In genomic region chr9:132757031-132757430, GRCh38 we compare ENCODE assay signal across 26 cellular contexts.
DNase-seq lines count a peak whose midpoint lies in the region; ATAC-seq, FAIRE-seq and TF ChIP-seq lines count a peak whose summit lies in the region.
"Had no signal": no experiment of that assay in that cellular context is flagged by ENCODE, and none has a peak within 500 bp of the region (broad histone marks: within the 10 kb centered on the region; RNA-seq: fewer than 3 reads in every experiment).

No MANE protein-coding gene starts in this region.

- H3K23ac ChIP-seq in neuronal stem cell (ENCODE audit: low read depth, low read length, poor library complexity) = no peak overlapping the region

- BruUV-seq in K562 (replicated peaks; lab: Mats Ljungman, UMichigan) = no TSS peak

- H2BK12ac ChIP-seq in neuronal stem cell (ENCODE audit: low read length) = no peak overlapping the region

- no peaks in the 10 kb centered on the region for H3K9me1 ChIP-seq in K562 (ENCODE audit: control insufficient read depth, insufficient read depth, low read length)

- TF ChIP-seq RAD21 in K562 (CRISPR knock-in tag; conservative IDR thresholded peaks at IDR 0.05 in 1 of 2, IDR thresholded peaks at IDR 0.05 in 1 of 2) = no peak

- H3K18ac ChIP-seq in neuronal stem cell (ENCODE audit: low read length) = no peak overlapping the region

- FAIRE-seq in K562 (lab: Jason Lieb, UNC) (no peak), kidney (lab: Jason Lieb, UNC) (no peak)
- FAIRE-seq: A204.1, D721Med had no signal

- H3K4me1 ChIP-seq in K562 (replicated peaks in 1 of 2; ENCODE audit: control insufficient read depth in 2 of 2, insufficient read depth in 2 of 2, low read length in 2 of 2) (no peaks in the 10 kb centered on the region), kidney (ENCODE audit: control insufficient read depth in 1 of 2, insufficient read depth in 1 of 2, low read depth in 1 of 2, low read length in 2 of 2) (no peaks in the 10 kb centered on the region), neuronal stem cell (ENCODE audit: control insufficient read depth in 2 of 2, insufficient read depth in 1 of 2, low read depth in 1 of 2, low read length in 2 of 2) (peaks cover 11 to 20% of the 10 kb centered on the region in 2 donors), thyroid gland (peaks cover 29 to 32% of the 10 kb centered on the region in 2 donors), breast epithelium (no peaks in the 10 kb centered on the region)
- H3K4me1 ChIP-seq: HAP-1 had no signal

- POLR2A ChIA-PET in K562 (lab: Yijun Ruan, JAX) = interaction anchor here (1.3 kb wide), 1 partner anchor 8 kb away, joined by 3 read pairs; no protein-coding TSS in a partner anchor

- H3K4me2 ChIP-seq in K562 (ENCODE audit: insufficient read depth, low read length) (no peak overlapping the region), neuronal stem cell (ENCODE audit: insufficient read depth, low read length, poor library complexity, severe bottlenecking) (no peak overlapping the region)
- H3K4me2 ChIP-seq: GM23338, SK-N-SH had no signal

- H2BK15ac ChIP-seq in neuronal stem cell (ENCODE audit: low read length) = no peak overlapping the region

- H3K9ac ChIP-seq in K562 (ENCODE audit: insufficient read depth in 1 of 2, low read depth in 2 of 2, low read length in 2 of 2) (no peak overlapping the region), kidney (ENCODE audit: low read length in 2 of 2) (no peak overlapping the region), neuronal stem cell (ENCODE audit: low read depth, low read length, poor library complexity) (no peak overlapping the region)
- H3K9ac ChIP-seq: BLaER1, SK-N-SH had no signal

- TF ChIP-seq CTCF in K562 (IDR thresholded peaks at IDR 0.05 in 2 of 3, conservative IDR thresholded peaks at IDR 0.05 in 1 of 3; ENCODE audit: insufficient read depth in 2 of 3, low read depth in 1 of 3, low read length in 3 of 3) (no peak), kidney (IDR thresholded peaks at IDR 0.05; ENCODE audit: borderline replicate concordance, extremely low read depth, insufficient read depth) (no peak), thyroid gland (IDR thresholded peaks at IDR 0.05) (no peak), breast epithelium (IDR thresholded peaks at IDR 0.05) (no peak)

- H3K27ac ChIP-seq in K562 (ENCODE audit: extremely low read depth, low read depth, low read length) (no peak overlapping the region), kidney (ENCODE audit: low read depth in 2 of 2, low read length in 2 of 2) (no peak overlapping the region), neuronal stem cell (replicated peaks; ENCODE audit: low read length) (no peak overlapping the region), thyroid gland (peak overlapping the region in 2 of 3 donors; percentile 66 to 71), breast epithelium (no peak overlapping the region)
- H3K27ac ChIP-seq: BLaER1 had no signal

- no peaks in the 10 kb centered on the region for H3K9me3 ChIP-seq in K562 (replicated peaks; ENCODE audit: control insufficient read depth, insufficient read depth, low read depth, low read length)
- H3K9me3 ChIP-seq in kidney (ENCODE audit: control insufficient read depth in 1 of 2, low read length in 2 of 2) = no peaks in the 10 kb centered on the region
- no peaks in the 10 kb centered on the region for H3K9me3 ChIP-seq in neuronal stem cell (replicated peaks in 1 of 2; ENCODE audit: control insufficient read depth in 2 of 2, insufficient read depth in 1 of 2, low read depth in 1 of 2, low read length in 2 of 2)
- no peaks in the 10 kb centered on the region for H3K9me3 ChIP-seq in thyroid gland
- no peaks in the 10 kb centered on the region for H3K9me3 ChIP-seq in breast epithelium
- H3K9me3 ChIP-seq: BLaER1, HAP-1, SK-N-SH had no signal

- no peak overlapping the region for H3K4ac ChIP-seq in neuronal stem cell (ENCODE audit: low read length)

- no peak overlapping the region for H4K91ac ChIP-seq in neuronal stem cell (ENCODE audit: low read depth, low read length, poor library complexity)

- H3K36me3 ChIP-seq in K562 (ENCODE audit: control insufficient read depth, insufficient read depth, low read length) (no peaks in the 10 kb centered on the region), kidney (ENCODE audit: control insufficient read depth in 1 of 2, insufficient read depth in 2 of 2, low read length in 2 of 2) (no peaks in the 10 kb centered on the region), neuronal stem cell (replicated peaks in 1 of 2; ENCODE audit: control insufficient read depth in 2 of 2, insufficient read depth in 2 of 2, low read length in 2 of 2) (no peaks in the 10 kb centered on the region), thyroid gland (no peaks in the 10 kb centered on the region), breast epithelium (no peaks in the 10 kb centered on the region)
- H3K36me3 ChIP-seq: BLaER1, HAP-1 had no signal

- H4K20me1 ChIP-seq in K562 (replicated peaks; ENCODE audit: control insufficient read depth, insufficient read depth, low read length) = no peaks in the 10 kb centered on the region
- H4K20me1 ChIP-seq: BLaER1 had no signal

- DNase-seq in K562 (ENCODE audit: extremely low read depth in 1 of 4, low spot score in 3 of 4) (no peak), kidney (peak; percentile 45), neuronal stem cell (ENCODE audit: low spot score) (no peak), thyroid gland (peak in 1 of 2 donors; percentile 6), breast epithelium (ENCODE audit: low spot score in 2 of 2) (no peak), EL (no peak), NCI-H510A (lab: John Stamatoyannopoulos, UW) (no peak)
- DNase-seq: CD4-positive, CD25-positive, alpha-beta regulatory T cell; HFFc6; Kasumi-1; NCI-H1092 treated with DMSO at 0.1 percent for 48 hours; NCI-H1436; NCI-H187; NCI-H2107; NCI-H446; NCI-H526; NCI-H82; NK-92 treated with Interleukin-12 subunit alpha and Interleukin-12 subunit beta, amount 100 ng/mL, for 24 hours; PC-3; SK-N-SH had no signal

- H3K4me3 ChIP-seq in K562 (no peak overlapping the region), kidney (ENCODE audit: low read length in 2 of 2) (no peak overlapping the region), neuronal stem cell (ENCODE audit: low read length in 2 of 2) (no peak overlapping the region), thyroid gland (replicated peaks in 1 of 3) (no peak overlapping the region), breast epithelium (no peak overlapping the region)
- H3K4me3 ChIP-seq: BLaER1, GM23338, HAP-1 had no signal

- H4K8ac ChIP-seq in neuronal stem cell (ENCODE audit: low read depth, low read length) = no peak overlapping the region

- ATAC-seq in K562 = no peak
- no peak for ATAC-seq in GM18520 (IDR thresholded peaks at IDR 0.05; ENCODE audit: unreplicated experiment)
- ATAC-seq: PC-3 had no signal

- H3K79me2 ChIP-seq in K562 (ENCODE audit: control insufficient read depth, insufficient read depth, low read length) = no peaks in the 10 kb centered on the region

- in situ Hi-C loops in K562 (cut with MboI) = no loop called here

- 14% methylated on average over 18 of the region's 18 CpGs for WGBS in K562 (ENCODE audit: insufficient coverage, low coverage, missing lambda C conversion rate)
- WGBS in neuronal stem cell (ENCODE audit: extremely low coverage in 2 of 2, insufficient read length in 2 of 2, insufficient replicate concordance in 1 of 2), 2 donors = no CpG with 5 or more reads among the region's 18 CpGs
- 87 to 88% methylated on average over 18 of the region's 18 CpGs for WGBS in thyroid gland, 2 donors

- no peak for TF ChIP-seq EP300 in K562 (IDR thresholded peaks at IDR 0.05; ENCODE audit: low read length)

- no peaks in the 10 kb centered on the region for H3K79me1 ChIP-seq in neuronal stem cell (ENCODE audit: low read depth, low read length)

- H2AFZ ChIP-seq in K562 (ENCODE audit: low read depth, low read length) (no peak overlapping the region), neuronal stem cell (ENCODE audit: low read length) (peak overlapping the region; percentile 36)

- TF ChIP-seq POLR2A in K562 (conservative IDR thresholded peaks at IDR 0.05) (no peak), thyroid gland (IDR thresholded peaks at IDR 0.05) (no peak), breast epithelium (IDR thresholded peaks at IDR 0.05) (no peak)

- peaks cover 52 to 68% of the 10 kb centered on the region in 2 experiments for H3K27me3 ChIP-seq in K562 (ENCODE audit: control insufficient read depth in 2 of 2, insufficient read depth in 2 of 2, low read length in 2 of 2)
- H3K27me3 ChIP-seq in neuronal stem cell (ENCODE audit: control insufficient read depth in 3 of 3, insufficient read depth in 3 of 3, low read depth in 1 of 3, low read length in 3 of 3) = peaks cover 0 to 66% (median 0%) of the 10 kb centered on the region in 3 experiments
- H3K27me3 ChIP-seq in thyroid gland = no peaks in the 10 kb centered on the region
- H3K27me3 ChIP-seq in breast epithelium = no peaks in the 10 kb centered on the region
- H3K27me3 ChIP-seq: BLaER1 had no signal

- H2BK120ac ChIP-seq in neuronal stem cell (ENCODE audit: low read depth, low read length) = no peak overlapping the region

- H2AK5ac ChIP-seq in neuronal stem cell (ENCODE audit: low read depth, low read length) = no peak overlapping the region

- intact Hi-C loops in K562 (cut with micrococcal nuclease) (no loop called here), kidney (cut with DNase I) (no loop called here), thyroid gland (cut with DNase I) (no loop called here), breast epithelium (cut with DNase I; ENCODE audit: low total_unique reads) (loop anchor here (10.0 kb wide), 1 partner anchor 1618 kb away; no protein-coding TSS in a partner anchor)

- CTCF ChIA-PET in K562 (lab: Yijun Ruan, JAX; ENCODE audit: low intra/inter-chr PET ratio) = no interaction called here

- no peak overlapping the region for H3K14ac ChIP-seq in neuronal stem cell (ENCODE audit: low read length)

- no peak overlapping the region for H2BK5ac ChIP-seq in neuronal stem cell (ENCODE audit: low read length)

TF ChIP-seq in K562, 482 proteins besides CTCF, POLR2A, EP300 and RAD21 (continues in another document):
- TF ChIP-seq BRF1 (IDR thresholded peaks at IDR 0.05; ENCODE audit: borderline replicate concordance, extremely low read depth, insufficient read length) (no peak), VEZF1 (CRISPR knock-in tag; IDR thresholded peaks at IDR 0.05) (no peak), KDM5B (IDR thresholded peaks at IDR 0.05; ENCODE audit: insufficient replicate concordance, low read depth, low read length) (no peak), RFX5 (IDR thresholded peaks at IDR 0.05; ENCODE audit: low read depth, low read length) (no peak), MEF2A (IDR thresholded peaks at IDR 0.05; ENCODE audit: control insufficient read depth, low read depth, low read length) (no peak)

Comparison
In these comparisons a context has a peak if more than half of its experiments do, and no peak if none do; other contexts are left out.
1. H3K27ac ChIP-seq: peak in thyroid gland (2 of 3); none in K562 (single experiment), kidney (0 of 2), neuronal stem cell (single experiment) and breast epithelium (0 of 2).